Comparison of ENCODE assay signal across 9 cellular contexts in the genomic region with DNA sequence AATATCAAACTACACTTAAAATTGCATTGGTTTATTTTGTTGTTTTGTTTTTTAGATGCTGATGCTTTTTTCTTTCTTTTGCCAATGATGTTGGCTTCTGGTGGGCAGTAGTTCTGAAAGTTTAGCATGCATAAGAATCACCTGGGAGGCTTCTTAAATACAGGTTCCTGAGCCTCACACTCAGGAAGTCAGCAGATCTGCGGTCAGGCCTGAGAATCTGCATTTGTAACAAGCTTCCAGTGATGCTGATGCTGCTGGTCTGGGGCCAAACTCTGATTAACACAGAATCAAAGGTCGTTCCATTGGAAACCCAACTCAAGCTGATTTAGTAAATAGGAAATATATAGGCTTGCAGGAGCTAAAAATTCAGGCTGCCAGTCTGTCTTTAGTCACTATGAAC.
"Had no signal": no experiment of that assay in that cellular context is flagged by ENCODE, and none has a peak within 500 bp of the region (broad histone marks: within the 10 kb centered on the region; RNA-seq: fewer than 3 reads in every experiment).

No MANE protein-coding gene starts in this region.

- H3K27me3 Mint-ChIP-seq: IgD-negative memory B cell had no signal

- H3K27ac ChIP-seq: HL-60 had no signal

- H3K4me1 ChIP-seq: HAP-1 had no signal

- H3K36me3 Mint-ChIP-seq: IgD-negative memory B cell had no signal

- H3K4me3 Mint-ChIP-seq: HFFc6, IgD-negative memory B cell had no signal

- H3K4me3 ChIP-seq: HAP-1 had no signal

- H3K27ac Mint-ChIP-seq: HFFc6, IgD-negative memory B cell had no signal

- H3K36me3 ChIP-seq: HAP-1 had no signal

- H3K9me3 ChIP-seq: HAP-1 had no signal

- H3K4me1 Mint-ChIP-seq: IgD-negative memory B cell had no signal

- ATAC-seq: HCT116, HepG2 had no signal

- DNase-seq: GOT3, H7, HFFc6, KBM-7 had no signal
